Comparison of ENCODE assay signal across 1 cellular context in the genomic region with DNA sequence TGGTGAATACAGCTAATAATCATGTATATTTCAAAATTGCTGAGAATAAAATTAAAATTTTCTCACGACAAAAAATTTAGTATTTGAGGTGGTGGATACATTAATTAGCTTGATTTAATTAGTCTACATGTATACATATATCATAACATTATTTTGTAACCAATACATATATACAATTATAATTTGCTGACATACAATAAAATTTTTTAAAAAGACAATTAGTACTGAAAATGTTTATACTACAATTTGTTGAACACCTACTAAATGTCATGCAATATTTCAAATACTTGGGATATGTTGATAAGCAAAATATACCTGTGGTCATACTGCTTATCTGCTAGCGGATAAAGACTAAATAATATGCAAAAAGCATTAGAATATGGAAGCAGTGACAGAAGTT.
TF ChIP-seq lines count a peak whose summit lies in the region.

No MANE protein-coding gene starts in this region.

TF ChIP-seq in A549, 52 proteins besides CTCF, POLR2A, EP300 and RAD21:
- TF ChIP-seq, protein P1, sequence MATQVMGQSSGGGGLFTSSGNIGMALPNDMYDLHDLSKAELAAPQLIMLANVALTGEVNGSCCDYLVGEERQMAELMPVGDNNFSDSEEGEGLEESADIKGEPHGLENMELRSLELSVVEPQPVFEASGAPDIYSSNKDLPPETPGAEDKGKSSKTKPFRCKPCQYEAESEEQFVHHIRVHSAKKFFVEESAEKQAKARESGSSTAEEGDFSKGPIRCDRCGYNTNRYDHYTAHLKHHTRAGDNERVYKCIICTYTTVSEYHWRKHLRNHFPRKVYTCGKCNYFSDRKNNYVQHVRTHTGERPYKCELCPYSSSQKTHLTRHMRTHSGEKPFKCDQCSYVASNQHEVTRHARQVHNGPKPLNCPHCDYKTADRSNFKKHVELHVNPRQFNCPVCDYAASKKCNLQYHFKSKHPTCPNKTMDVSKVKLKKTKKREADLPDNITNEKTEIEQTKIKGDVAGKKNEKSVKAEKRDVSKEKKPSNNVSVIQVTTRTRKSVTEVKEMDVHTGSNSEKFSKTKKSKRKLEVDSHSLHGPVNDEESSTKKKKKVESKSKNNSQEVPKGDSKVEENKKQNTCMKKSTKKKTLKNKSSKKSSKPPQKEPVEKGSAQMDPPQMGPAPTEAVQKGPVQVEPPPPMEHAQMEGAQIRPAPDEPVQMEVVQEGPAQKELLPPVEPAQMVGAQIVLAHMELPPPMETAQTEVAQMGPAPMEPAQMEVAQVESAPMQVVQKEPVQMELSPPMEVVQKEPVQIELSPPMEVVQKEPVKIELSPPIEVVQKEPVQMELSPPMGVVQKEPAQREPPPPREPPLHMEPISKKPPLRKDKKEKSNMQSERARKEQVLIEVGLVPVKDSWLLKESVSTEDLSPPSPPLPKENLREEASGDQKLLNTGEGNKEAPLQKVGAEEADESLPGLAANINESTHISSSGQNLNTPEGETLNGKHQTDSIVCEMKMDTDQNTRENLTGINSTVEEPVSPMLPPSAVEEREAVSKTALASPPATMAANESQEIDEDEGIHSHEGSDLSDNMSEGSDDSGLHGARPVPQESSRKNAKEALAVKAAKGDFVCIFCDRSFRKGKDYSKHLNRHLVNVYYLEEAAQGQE (IDR thresholded peaks at IDR 0.05): no peak
- TF ChIP-seq MAFK (IDR thresholded peaks at IDR 0.05; ENCODE audit: partially characterized antibody) (peak; percentile 51), PHF8 (IDR thresholded peaks at IDR 0.05; ENCODE audit: borderline replicate concordance, low read depth) (no peak)
